9 cellular contexts compared by ENCODE assay signal in genomic region chr12:14454098-14454907, GRCh38.
DNase-seq lines count a peak whose midpoint lies in the region; ATAC-seq, FAIRE-seq and TF ChIP-seq lines count a peak whose summit lies in the region.
"Had no signal": no experiment of that assay in that cellular context is flagged by ENCODE, and none has a peak within 500 bp of the region (broad histone marks: within the 10 kb centered on the region; RNA-seq: fewer than 3 reads in every experiment).

No MANE protein-coding gene starts in this region.

- H4K20me1 ChIP-seq in keratinocyte (ENCODE audit: control insufficient read depth, extremely low read depth, insufficient read depth, low read length), result no peaks in the 10 kb centered on the region

- H3K9me3 ChIP-seq in keratinocyte (ENCODE audit: control insufficient read depth, low read depth, low read length), result no peaks in the 10 kb centered on the region
- H3K9me3 ChIP-seq: psoas muscle had no signal

- H3K4me1 Mint-ChIP-seq in activated naive CD8-positive, alpha-beta T cell treated with anti-CD3 and anti-CD28 coated beads, Interleukin-2, amount 10 ng/mL, durations not matched to agents 7 days and 5 days, result peaks cover 42% of the 10 kb centered on the region

- peaks cover 7 to 21% of the 10 kb centered on the region in 2 experiments for H3K36me3 ChIP-seq in keratinocyte (ENCODE audit: control insufficient read depth in 2 of 2, extremely low read depth in 1 of 2, insufficient read depth in 2 of 2, low read length in 2 of 2)

- TF ChIP-seq CTCF in 22Rv1 (IDR thresholded peaks at IDR 0.05) (peak; percentile 89), keratinocyte (optimal IDR thresholded peaks at IDR 0.05 in 1 of 3, IDR thresholded peaks at IDR 0.05 in 1 of 3, conservative IDR thresholded peaks at IDR 0.05 in 1 of 3; ENCODE audit: extremely low read depth in 1 of 3, insufficient read depth in 2 of 3, low read length in 3 of 3) (peak; percentile 63 to 92 (median 91))

- no peak overlapping the region for H3K4me2 ChIP-seq in keratinocyte (ENCODE audit: control insufficient read depth, extremely low read depth, insufficient read depth, low read depth, low read length)

- H3K27me3 Mint-ChIP-seq in activated naive CD8-positive, alpha-beta T cell treated with anti-CD3 and anti-CD28 coated beads, Interleukin-2, amount 10 ng/mL, durations not matched to agents 7 days and 5 days, result no peaks in the 10 kb centered on the region

- FAIRE-seq in keratinocyte (lab: Jason Lieb, UNC), result peak; percentile 80

- POLR2A ChIA-PET in activated naive CD8-positive, alpha-beta T cell treated with anti-CD3 and anti-CD28 coated beads, Interleukin-2, amount 10 ng/mL, durations not matched to agents 7 days and 5 days (lab: Charles Lee), result interaction anchor here (1.0 kb wide), 2 partner anchors 196 to 216 kb away, joined by 3 read pairs; no protein-coding TSS in a partner anchor

- H3K4me1 ChIP-seq in keratinocyte (ENCODE audit: control insufficient read depth, extremely low read depth, insufficient read depth, low read length), result peaks cover 3% of the 10 kb centered on the region
- H3K4me1 ChIP-seq: psoas muscle had no signal

- peaks cover 61% of the 10 kb centered on the region for H3K36me3 Mint-ChIP-seq in activated naive CD8-positive, alpha-beta T cell treated with anti-CD3 and anti-CD28 coated beads, Interleukin-2, amount 10 ng/mL, durations not matched to agents 7 days and 5 days

- no peak overlapping the region for H2AFZ ChIP-seq in keratinocyte (ENCODE audit: control insufficient read depth, low read length)

- H3K9me1 ChIP-seq in keratinocyte (ENCODE audit: control insufficient read depth, extremely low read depth, insufficient read depth, low read length), result no peaks in the 10 kb centered on the region

- H3K27ac ChIP-seq in 22Rv1 (no peak overlapping the region), keratinocyte (ENCODE audit: control insufficient read depth, insufficient read depth, low read length) (no peak overlapping the region)
- H3K27ac ChIP-seq: psoas muscle had no signal

- peaks cover 7% of the 10 kb centered on the region for H3K79me2 ChIP-seq in keratinocyte (ENCODE audit: control insufficient read depth, insufficient read depth, low read length)

- H3K4me3 Mint-ChIP-seq in activated naive CD8-positive, alpha-beta T cell treated with anti-CD3 and anti-CD28 coated beads, Interleukin-2, amount 10 ng/mL, durations not matched to agents 7 days and 5 days, result no peak overlapping the region

- peak; percentile 67 for ATAC-seq in HG02623 (IDR thresholded peaks at IDR 0.05; ENCODE audit: unreplicated experiment)
- ATAC-seq in activated naive CD8-positive, alpha-beta T cell treated with anti-CD3 and anti-CD28 coated beads, Interleukin-2, amount 10 ng/mL, durations not matched to agents 7 days and 5 days (ENCODE audit: low read depth), result peak; percentile 84

- no peak overlapping the region for H3K9ac ChIP-seq in keratinocyte (ENCODE audit: control insufficient read depth, extremely low read depth, insufficient read depth, low read length)

- H3K27ac Mint-ChIP-seq in activated naive CD8-positive, alpha-beta T cell treated with anti-CD3 and anti-CD28 coated beads, Interleukin-2, amount 10 ng/mL, durations not matched to agents 7 days and 5 days, result peak overlapping the region; percentile 61

- dilution Hi-C loops in keratinocyte (cut with MboI; ENCODE audit: extremely low pct_ligation_motif_present, low sequenced_read_pairs), result loop anchor here (10.0 kb wide), 1 partner anchor 220 kb away; no protein-coding TSS in a partner anchor

- no peaks in the 10 kb centered on the region for H3K27me3 ChIP-seq in keratinocyte (ENCODE audit: control insufficient read depth, extremely low read depth, insufficient read depth, low read length)

- no peak overlapping the region for H3K4me3 ChIP-seq in keratinocyte (ENCODE audit: control insufficient read depth in 2 of 3, extremely low read depth in 1 of 3, insufficient read depth in 2 of 3, low read depth in 1 of 3, low read length in 3 of 3)
- H3K4me3 ChIP-seq: psoas muscle had no signal

- DNase-seq in EH (ENCODE audit: low read depth) (peak; percentile 53), NCI-H526 (lab: John Stamatoyannopoulos, UW) (peak; percentile 16 to 65), keratinocyte (ENCODE audit: low read depth, low spot score) (peak; percentile 30), NCI-H1048 (lab: John Stamatoyannopoulos, UW) (no peak), NCI-H2196 treated with DMSO at 0.1 percent for 48 hours (lab: John Stamatoyannopoulos, UW; ENCODE audit: unreplicated experiment) (no peak)
- no peak for DNase-seq in activated naive CD8-positive, alpha-beta T cell treated with anti-CD3 and anti-CD28 coated beads, Interleukin-2, amount 10 ng/mL, durations not matched to agents 7 days and 5 days
- DNase-seq: psoas muscle had no signal

- peaks cover 1% of the 10 kb centered on the region for H3K9me3 Mint-ChIP-seq in activated naive CD8-positive, alpha-beta T cell treated with anti-CD3 and anti-CD28 coated beads, Interleukin-2, amount 10 ng/mL, durations not matched to agents 7 days and 5 days

Comparison
In these comparisons a context has a peak if more than half of its experiments do, and no peak if none do; other contexts are left out.
1. DNase-seq: peak in EH (single experiment), NCI-H526 (2 of 2) and keratinocyte (single experiment); none in activated naive CD8-positive, alpha-beta T cell treated with anti-CD3 and anti-CD28 coated beads, Interleukin-2, amount 10 ng/mL, durations not matched to agents 7 days and 5 days (single experiment), NCI-H1048 (single experiment) and NCI-H2196 treated with DMSO at 0.1 percent for 48 hours (single experiment).